In genomic region chr1:1629430-1630190, GRCh38 we compare ENCODE assay signal across 8 cellular contexts. TPM values are rescaled to one million over a fixed set of nuclear protein-coding genes. Genes with fewer than 3 reads are reported as not detected.
DNase-seq lines count a peak whose midpoint lies in the region; ATAC-seq and TF ChIP-seq lines count a peak whose summit lies in the region.
"Had no signal": no experiment of that assay in that cellular context is flagged by ENCODE, and none has a peak within 500 bp of the region (broad histone marks: within the 10 kb centered on the region; RNA-seq: fewer than 3 reads in every experiment).

No MANE protein-coding gene starts in this region.

- peaks cover 9% of the 10 kb centered on the region for H3K36me3 Mint-ChIP-seq in activated T-helper 17 cell treated with anti-CD3 and anti-CD28 coated beads, Interleukin-2, amount 50 U/mL, for 72 hours (ENCODE audit: low read depth)

- TF ChIP-seq CTCF in OCI-LY3 (IDR thresholded peaks at IDR 0.05; ENCODE audit: low read depth, low read length) = no peak

- H3K27me3 Mint-ChIP-seq in activated T-helper 17 cell treated with anti-CD3 and anti-CD28 coated beads, Interleukin-2, amount 50 U/mL, for 72 hours = no peaks in the 10 kb centered on the region

- H4K8ac ChIP-seq in mesendoderm (ENCODE audit: low read depth, low read length) = no peak overlapping the region

- no peak overlapping the region for H2BK120ac ChIP-seq in mesendoderm (ENCODE audit: low read depth, low read length)

- peak overlapping the region; percentile 42 for H3K18ac ChIP-seq in mesendoderm (ENCODE audit: low read length)

- H2AFZ ChIP-seq in OCI-LY3 (ENCODE audit: low read depth, low read length) = no peak overlapping the region

- H3K79me2 ChIP-seq in OCI-LY3 (ENCODE audit: low read length) (no peaks in the 10 kb centered on the region), mesendoderm (ENCODE audit: control insufficient read depth, insufficient read depth, low read length) (no peaks in the 10 kb centered on the region)

- H3K27ac ChIP-seq in OCI-LY3 (ENCODE audit: low read length) (peak overlapping the region; percentile 30; the same call in 1 of the 2 replicates), mesendoderm (ENCODE audit: low read depth, low read length) (peak overlapping the region; percentile 33), thymus (ENCODE audit: low read depth) (peak overlapping the region; percentile 96)

- no peaks in the 10 kb centered on the region for H3K36me3 ChIP-seq in OCI-LY3 (replicated peaks; ENCODE audit: low read depth, low read length)
- H3K36me3 ChIP-seq in mesendoderm (ENCODE audit: control insufficient read depth, insufficient read depth, low read length) = no peaks in the 10 kb centered on the region
- H3K36me3 ChIP-seq in thymus (ENCODE audit: control insufficient read depth, insufficient read depth) = peaks cover 16% of the 10 kb centered on the region

- ATAC-seq in activated T-helper 17 cell treated with anti-CD3 and anti-CD28 coated beads, Interleukin-2, amount 50 U/mL, for 72 hours (replicated peaks) = peak; percentile 46

- no peaks in the 10 kb centered on the region for H3K9me3 ChIP-seq in OCI-LY3 (ENCODE audit: insufficient read depth, low read length)
- H3K9me3 ChIP-seq in thymus (ENCODE audit: control insufficient read depth) = no peaks in the 10 kb centered on the region

- H2AK5ac ChIP-seq in mesendoderm (ENCODE audit: low read length) = no peak overlapping the region

- H3K4me3 Mint-ChIP-seq in activated T-helper 17 cell treated with anti-CD3 and anti-CD28 coated beads, Interleukin-2, amount 50 U/mL, for 72 hours = peak overlapping the region; percentile 74

- H3K79me1 ChIP-seq in mesendoderm (ENCODE audit: low read length) = no peaks in the 10 kb centered on the region

- H3K4me3 ChIP-seq in OCI-LY3 (ENCODE audit: low read length) (peak overlapping the region; percentile 77), mesendoderm (ENCODE audit: low read length) (peak overlapping the region; percentile 43), thymus (ENCODE audit: low read length) (peak overlapping the region; percentile 65)

- H3K4me2 ChIP-seq in OCI-LY3 (ENCODE audit: low read length) = peak overlapping the region; percentile 67
- H3K4me2 ChIP-seq in mesendoderm (ENCODE audit: low read length) = peak overlapping the region; percentile 62

- H4K5ac ChIP-seq in mesendoderm (ENCODE audit: low read length) = no peak overlapping the region

- H2BK5ac ChIP-seq in mesendoderm (ENCODE audit: low read length) = no peak overlapping the region

- H3K9me3 Mint-ChIP-seq in activated T-helper 17 cell treated with anti-CD3 and anti-CD28 coated beads, Interleukin-2, amount 50 U/mL, for 72 hours = no peaks in the 10 kb centered on the region
- H3K9me3 Mint-ChIP-seq: nephron had no signal

- no peak overlapping the region for H3K4ac ChIP-seq in mesendoderm (ENCODE audit: low read depth, low read length)

- peak overlapping the region; percentile 66 for H3K27ac Mint-ChIP-seq in activated T-helper 17 cell treated with anti-CD3 and anti-CD28 coated beads, Interleukin-2, amount 50 U/mL, for 72 hours
- H3K27ac Mint-ChIP-seq: nephron had no signal

- no CpG with 5 or more reads among the region's 48 CpGs for WGBS in mesendoderm (ENCODE audit: extremely low coverage, insufficient coverage, low lambda C conversion rate)
- WGBS in thymus = 16% methylated on average over 47 of the region's 48 CpGs

- no peak overlapping the region for H2BK15ac ChIP-seq in mesendoderm (replicated peaks; ENCODE audit: low read depth)

- peak; percentile 83 for DNase-seq in mesendoderm
- DNase-seq in hepatic stellate cell (ENCODE audit: low spot score) = no peak
- no peak for DNase-seq in NCI-H1417 treated with DMSO at 0.1 percent for 48 hours (lab: John Stamatoyannopoulos, UW)
- no peak for DNase-seq in DMS114 treated with DMSO at 0.1 percent for 48 hours (lab: John Stamatoyannopoulos, UW; ENCODE audit: unreplicated experiment)

- peak overlapping the region; percentile 87 for H3K56ac ChIP-seq in mesendoderm (ENCODE audit: low read length)

- H4K20me1 ChIP-seq in OCI-LY3 (ENCODE audit: insufficient read depth, low read length) = no peaks in the 10 kb centered on the region

- H3K9ac ChIP-seq in OCI-LY3 (ENCODE audit: low read length) (peak overlapping the region; percentile 69), mesendoderm (ENCODE audit: low read length) (peak overlapping the region; percentile 79)

- H3K4me1 ChIP-seq in OCI-LY3 (ENCODE audit: low read length) (peaks cover 4% of the 10 kb centered on the region; the same call in 1 of the 2 replicates), mesendoderm (ENCODE audit: control insufficient read depth, low read depth, low read length) (no peaks in the 10 kb centered on the region), thymus (ENCODE audit: control insufficient read depth, insufficient read depth, low read length) (peaks cover 12% of the 10 kb centered on the region)

- no peaks in the 10 kb centered on the region for H3K27me3 ChIP-seq in OCI-LY3 (ENCODE audit: low read depth, low read length)
- H3K27me3 ChIP-seq in mesendoderm (ENCODE audit: insufficient read depth, low read length, poor library complexity) = peaks cover 2% of the 10 kb centered on the region
- peaks cover 16% of the 10 kb centered on the region for H3K27me3 ChIP-seq in thymus (ENCODE audit: control insufficient read depth, insufficient read depth)

- no peak overlapping the region for H3K23ac ChIP-seq in mesendoderm (ENCODE audit: low read length)

- no peaks in the 10 kb centered on the region for H3K4me1 Mint-ChIP-seq in activated T-helper 17 cell treated with anti-CD3 and anti-CD28 coated beads, Interleukin-2, amount 50 U/mL, for 72 hours
- H3K4me1 Mint-ChIP-seq: nephron had no signal

RNA-seq across cellular contexts. Expression of gene MMP23B, which starts 2.4 kb away (rescaled TPM):
- total RNA-seq in activated T-helper 17 cell treated with anti-CD3 and anti-CD28 coated beads, Interleukin-2, amount 50 U/mL, for 72 hours = 1 to 10 TPM; 1.8 to 6.5 TPM
- 7.0 TPM for polyA plus RNA-seq in mesendoderm (2013, experiment 1 of 2)
- 6.5 TPM for polyA plus RNA-seq in mesendoderm (2013, experiment 2 of 2)
- polyA plus RNA-seq in thymus = 2.7 TPM

RNA-seq across cellular contexts. Expression of gene MIB2, which starts 14.3 kb away (rescaled TPM):
- total RNA-seq in activated T-helper 17 cell treated with anti-CD3 and anti-CD28 coated beads, Interleukin-2, amount 50 U/mL, for 72 hours = 10 to 100 TPM; 42.7 to 83.5 TPM
- polyA plus RNA-seq in mesendoderm (2013, experiment 1 of 2) = 38.7 TPM
- 40.8 TPM for polyA plus RNA-seq in mesendoderm (2013, experiment 2 of 2)
- 160 TPM for polyA plus RNA-seq in thymus

RNA-seq across cellular contexts. Expression of gene CDK11B, which starts 29.2 kb away (rescaled TPM):
- 10 to 100 TPM; 19.1 to 34.4 TPM for total RNA-seq in activated T-helper 17 cell treated with anti-CD3 and anti-CD28 coated beads, Interleukin-2, amount 50 U/mL, for 72 hours
- 39.1 TPM for polyA plus RNA-seq in mesendoderm (2013, experiment 1 of 2)
- 38.3 TPM for polyA plus RNA-seq in mesendoderm (2013, experiment 2 of 2)
- 35.6 TPM for polyA plus RNA-seq in thymus

RNA-seq across cellular contexts. Expression of gene FNDC10, which starts 29.7 kb away (rescaled TPM):
- total RNA-seq in activated T-helper 17 cell treated with anti-CD3 and anti-CD28 coated beads, Interleukin-2, amount 50 U/mL, for 72 hours = 1 to 10 TPM; 1.1 to 1.4 TPM
- polyA plus RNA-seq in mesendoderm (2013, experiment 1 of 2) = 3.8 TPM
- 4.0 TPM for polyA plus RNA-seq in mesendoderm (2013, experiment 2 of 2)
- 0.80 TPM for polyA plus RNA-seq in thymus

RNA-seq across cellular contexts. Expression of gene SSU72, which starts 54.9 kb away (rescaled TPM):
- total RNA-seq in activated T-helper 17 cell treated with anti-CD3 and anti-CD28 coated beads, Interleukin-2, amount 50 U/mL, for 72 hours = 100 to 1,000 TPM in 1 of 2 donors, 10 to 100 TPM in 1; 75.6 to 133 TPM
- 173 TPM for polyA plus RNA-seq in mesendoderm (2013, experiment 1 of 2)
- 175 TPM for polyA plus RNA-seq in mesendoderm (2013, experiment 2 of 2)
- 109 TPM for polyA plus RNA-seq in thymus

Comparison
In these comparisons a context has a peak if more than half of its experiments do, and no peak if none do; other contexts are left out.
1. H3K27ac ChIP-seq: peak in every context shown above with its lines; median percentile 96 in thymus; 33 in mesendoderm; 30 in OCI-LY3.